In the genomic region with DNA sequence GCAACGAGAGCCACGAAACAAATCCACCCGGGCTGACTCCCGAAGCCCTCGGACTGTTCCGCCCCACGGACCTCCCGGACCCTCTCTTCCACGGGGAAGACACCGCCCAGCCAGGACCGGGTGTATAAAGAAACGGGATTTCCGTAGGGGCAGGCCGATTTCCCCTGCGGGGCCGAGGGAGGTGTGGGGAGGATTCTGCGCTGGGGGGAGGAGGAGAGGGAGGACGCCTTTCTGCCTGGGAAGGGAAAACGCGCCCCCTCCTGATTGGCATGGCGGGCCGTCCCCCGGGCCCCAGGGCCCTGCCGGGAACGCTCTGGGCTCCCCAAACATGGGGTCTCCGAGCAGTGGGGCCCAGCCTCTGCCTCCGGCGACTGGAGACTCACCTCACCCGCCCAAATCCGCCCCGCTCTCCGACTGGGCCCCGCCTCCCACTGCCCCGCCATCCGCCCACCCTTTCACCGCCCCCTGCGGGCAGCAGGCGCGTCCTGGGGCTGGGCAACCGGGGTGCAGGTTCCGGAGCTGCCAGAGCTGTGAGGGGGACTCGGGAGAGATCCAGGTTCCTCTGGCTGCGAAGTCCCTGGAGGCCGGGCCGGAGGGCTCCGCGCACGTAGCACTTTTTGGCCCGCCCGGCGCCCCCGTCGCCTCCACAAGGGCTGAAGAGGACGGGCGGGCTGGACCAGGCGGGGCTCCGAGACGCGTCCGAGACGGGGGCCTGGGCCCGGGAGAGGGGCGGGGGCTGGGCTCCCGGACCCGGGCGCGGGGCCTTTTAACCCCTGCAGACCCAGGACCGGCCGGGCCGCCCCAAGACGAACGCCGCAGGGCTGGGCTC, we compare ENCODE assay signal across 9 cellular contexts. TPM values are rescaled to one million over a fixed set of nuclear protein-coding genes. Genes with fewer than 3 reads are reported as not detected.
DNase-seq lines count a peak whose midpoint lies in the region; ATAC-seq and TF ChIP-seq lines count a peak whose summit lies in the region.
"Had no signal": no experiment of that assay in that cellular context is flagged by ENCODE, and none has a peak within 500 bp of the region (broad histone marks: within the 10 kb centered on the region; RNA-seq: fewer than 3 reads in every experiment).

No MANE protein-coding gene starts in this region.

- dilution Hi-C loops in mammary epithelial cell (cut with HindIII; ENCODE audit: low sequenced_read_pairs), result no loop called here

- H2AFZ ChIP-seq in mammary epithelial cell (ENCODE audit: low read depth, low read length), result peak overlapping the region; percentile 71

- H3K36me3 ChIP-seq in mammary epithelial cell (ENCODE audit: insufficient read depth, low read length), result peaks cover 4% of the 10 kb centered on the region

- no TSS peak for BruUV-seq in mammary epithelial cell (replicated peaks; lab: Mats Ljungman, UMichigan)

- ATAC-seq in GM19463 (IDR thresholded peaks at IDR 0.05; ENCODE audit: unreplicated experiment), result peak; percentile 43

- TF ChIP-seq CTCF in mammary epithelial cell (conservative IDR thresholded peaks at IDR 0.05 in 1 of 2, IDR thresholded peaks at IDR 0.05 in 1 of 2; ENCODE audit: extremely low read depth in 1 of 2, insufficient read depth in 1 of 2, low read depth in 1 of 2, low read length in 2 of 2), result peak in 1 of 2 donors; percentile 31

- H3K4me1 ChIP-seq in mammary epithelial cell (ENCODE audit: insufficient read depth, low read length), result peaks cover 17% of the 10 kb centered on the region

- H4K20me1 ChIP-seq in mammary epithelial cell (ENCODE audit: insufficient read depth, low read length), result peaks cover 4% of the 10 kb centered on the region

- intact Hi-C loops in mammary epithelial cell (cut with micrococcal nuclease), result no loop called here

- peak overlapping the region; percentile 50 for H3K9ac ChIP-seq in mammary epithelial cell (ENCODE audit: insufficient read depth, low read length)

- in situ Hi-C loops in mammary epithelial cell (cut with MboI; ENCODE audit: low sequenced_read_pairs in 2 of 2), result no loop called here

- peak overlapping the region; percentile 52 for H3K27ac ChIP-seq in mammary epithelial cell (ENCODE audit: insufficient read depth, low read depth, low read length)

- peak overlapping the region; percentile 54 to 90 (median 75) for H3K4me3 ChIP-seq in mammary epithelial cell (replicated peaks in 1 of 3; ENCODE audit: insufficient read depth in 1 of 3, low read depth in 2 of 3, low read length in 3 of 3)

- H3K79me2 ChIP-seq in mammary epithelial cell (ENCODE audit: insufficient read depth, low read length), result peaks cover 28% of the 10 kb centered on the region

- peak overlapping the region; percentile 94 for H3K4me2 ChIP-seq in mammary epithelial cell (ENCODE audit: insufficient read depth, low read depth, low read length)

- 0% methylated on average over 3 of the region's 73 CpGs for WGBS in mammary epithelial cell (ENCODE audit: low coverage, missing lambda C conversion rate)

- CTCF ChIA-PET in mammary epithelial cell (lab: Charles Lee; ENCODE audit: low non-redundant PET), result interaction anchor here (0.6 to 0.7 kb wide), 3 partner anchors 78 to 377 kb away, joined by 3 to 5 read pairs (median 4); a partner anchor contains a TSS

- peaks cover 5% of the 10 kb centered on the region for H3K9me3 ChIP-seq in mammary epithelial cell (replicated peaks; ENCODE audit: insufficient read depth, low read length)

- no peaks in the 10 kb centered on the region for H3K27me3 ChIP-seq in mammary epithelial cell (ENCODE audit: insufficient read depth, low read length)

- DNase-seq in CMK (ENCODE audit: low read depth) (peak; percentile 52), HK-2 (ENCODE audit: unreplicated experiment) (peak; percentile 87), T-helper 9 cell (peak; percentile 60), mammary epithelial cell (peak; percentile 61), kidney tubule cell (ENCODE audit: low spot score) (peak; percentile 59), dedifferentiated amniotic fluid mesenchymal stem cell (ENCODE audit: extremely low spot score) (no peak)
- peak; percentile 47 to 55 for DNase-seq in stimulated activated CD4-positive, alpha-beta T cell treated with anti-CD3 and anti-CD28 coated beads, Interleukin-2, amount 100 ng/mL, for 48 hours

RNA-seq across cellular contexts. Expression of a gene that starts 0.6 kb away (rescaled TPM):
- total RNA-seq in mammary epithelial cell, result 100 to 1,000 TPM; 148 to 355 TPM
- polyA plus RNA-seq in mammary epithelial cell, result 62.8 TPM
- polyA minus RNA-seq in mammary epithelial cell, result 38.1 TPM

RNA-seq across cellular contexts. Expression of a gene that starts 17.2 kb away (rescaled TPM):
- 1 to 10 TPM in 1 of 2 donors, under 1 TPM in 1; 0.83 to 1.1 TPM for total RNA-seq in mammary epithelial cell
- 0.29 TPM for polyA plus RNA-seq in mammary epithelial cell
- polyA minus RNA-seq in mammary epithelial cell, result 0.72 TPM

RNA-seq across cellular contexts. Expression of a gene that starts 21.1 kb away (rescaled TPM):
- 1 to 10 TPM in 1 of 2 donors, under 1 TPM in 1; 0.33 to 1.4 TPM for total RNA-seq in mammary epithelial cell
- 0.58 TPM for polyA plus RNA-seq in mammary epithelial cell
- not detected for polyA minus RNA-seq in mammary epithelial cell

RNA-seq across cellular contexts. Expression of a gene that starts 27.6 kb away (rescaled TPM):
- total RNA-seq in mammary epithelial cell, result under 1 TPM in 1 of 2 donors, not detected in 1; under 0.01 TPM
- 0.16 TPM for polyA plus RNA-seq in mammary epithelial cell
- polyA minus RNA-seq in mammary epithelial cell, result not detected
- total RNA-seq: T-helper 2 cell treated with Interferon-gamma antibody and Interleukin-4, amounts not matched to agents 100 ng/mL and 5 ng/mL, for 36 hours had no signal

RNA-seq across cellular contexts. Expression of a gene that starts 34.0 kb away (rescaled TPM):
- under 1 TPM; under 0.01 to 0.45 TPM for total RNA-seq in mammary epithelial cell
- 0.60 TPM for polyA plus RNA-seq in mammary epithelial cell
- polyA minus RNA-seq in mammary epithelial cell, result not detected
